In the genomic region with DNA sequence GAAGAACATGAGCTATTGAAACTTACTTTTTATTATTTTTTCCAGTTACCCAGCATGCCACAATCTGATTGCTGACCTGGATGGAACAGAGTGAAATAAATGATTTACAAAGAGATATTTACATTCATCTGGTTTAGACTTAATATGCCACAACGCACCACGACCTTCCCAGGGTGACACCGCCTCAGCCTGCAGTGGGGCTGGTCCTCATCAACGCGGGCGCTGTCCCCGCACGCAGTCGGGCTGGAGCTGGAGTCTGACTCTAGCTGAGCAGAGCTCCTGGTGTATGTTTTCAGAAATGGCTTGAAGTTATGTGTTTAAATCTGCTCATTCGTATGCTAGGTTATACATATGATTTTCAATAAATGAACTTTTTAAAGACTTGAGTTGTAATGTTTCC, we compare ENCODE assay signal across 20 cellular contexts.
DNase-seq lines count a peak whose midpoint lies in the region; ATAC-seq, FAIRE-seq and TF ChIP-seq lines count a peak whose summit lies in the region.
"Had no signal": no experiment of that assay in that cellular context is flagged by ENCODE, and none has a peak within 500 bp of the region (broad histone marks: within the 10 kb centered on the region; RNA-seq: fewer than 3 reads in every experiment).

No MANE protein-coding gene starts in this region.

- H3K36me3 Mint-ChIP-seq in activated CD8-positive, alpha-beta T cell treated with anti-CD3 and anti-CD28 coated beads, Interleukin-2, amount 10 ng/mL, durations not matched to agents 7 days and 5 days (ENCODE audit: low read depth) = peaks cover 6% of the 10 kb centered on the region
- H3K36me3 Mint-ChIP-seq in activated CD8-positive, alpha-beta T cell treated with anti-CD3 and anti-CD28 coated beads for 36 hours (ENCODE audit: low read depth) = peaks cover 11% of the 10 kb centered on the region
- peaks cover 38% of the 10 kb centered on the region for H3K36me3 Mint-ChIP-seq in CD4-positive, CD25-positive, alpha-beta regulatory T cell
- H3K36me3 Mint-ChIP-seq in activated naive CD8-positive, alpha-beta T cell treated with anti-CD3 and anti-CD28 coated beads for 36 hours = peaks cover 14% of the 10 kb centered on the region
- H3K36me3 Mint-ChIP-seq in T-helper 2 cell treated with Interferon-gamma antibody and Interleukin-4, amounts not matched to agents 5 μg/mL and 100 μg/mL, for 36 hours (ENCODE audit: low read depth) = peaks cover 4% of the 10 kb centered on the region

- no peak overlapping the region for H4K8ac ChIP-seq in trophoblast cell (ENCODE audit: low read depth, low read length)

- TF ChIP-seq CTCF in activated CD8-positive, alpha-beta T cell treated with anti-CD3 and anti-CD28 coated beads for 36 hours (IDR thresholded peaks at IDR 0.05) = no peak

- no peak overlapping the region for H3K9ac ChIP-seq in trophoblast cell (ENCODE audit: low read length)
- H3K9ac ChIP-seq: BLaER1 treated with 17β-estradiol and CSF1 and Interleukin-3, amounts not matched to agents 10 nM and 100 nM had no signal

- no peak overlapping the region for H3K4me3 ChIP-seq in CD4-positive, CD25-positive, alpha-beta regulatory T cell (ENCODE audit: low read depth, low read length)
- peak overlapping the region; percentile 8 for H3K4me3 ChIP-seq in trophoblast cell (ENCODE audit: low read depth, low read length)
- H3K4me3 ChIP-seq: BLaER1 treated with 17β-estradiol and CSF1 and Interleukin-3, amounts not matched to agents 10 nM and 100 nM had no signal

- no peaks in the 10 kb centered on the region for H3K79me2 ChIP-seq in trophoblast cell (ENCODE audit: control insufficient read depth, insufficient read depth, low read length, poor library complexity)

- no peak overlapping the region for H4K12ac ChIP-seq in trophoblast cell (ENCODE audit: low read depth, low read length)

- peaks cover 2% of the 10 kb centered on the region for H3K4me1 Mint-ChIP-seq in activated CD8-positive, alpha-beta T cell treated with anti-CD3 and anti-CD28 coated beads, Interleukin-2, amount 10 ng/mL, durations not matched to agents 7 days and 5 days (ENCODE audit: low read depth)
- H3K4me1 Mint-ChIP-seq in activated CD8-positive, alpha-beta T cell treated with anti-CD3 and anti-CD28 coated beads for 36 hours (ENCODE audit: low read depth) = peaks cover 3% of the 10 kb centered on the region
- peaks cover 0 to 2% (median under 1%) of the 10 kb centered on the region in 4 donors for H3K4me1 Mint-ChIP-seq in CD4-positive, CD25-positive, alpha-beta regulatory T cell
- H3K4me1 Mint-ChIP-seq in activated naive CD8-positive, alpha-beta T cell treated with anti-CD3 and anti-CD28 coated beads for 36 hours = peaks cover 6% of the 10 kb centered on the region
- peaks cover 3% of the 10 kb centered on the region for H3K4me1 Mint-ChIP-seq in T-helper 2 cell treated with Interferon-gamma antibody and Interleukin-4, amounts not matched to agents 5 μg/mL and 100 μg/mL, for 36 hours (ENCODE audit: low read depth)

- H2BK120ac ChIP-seq in trophoblast cell (ENCODE audit: insufficient read depth, low read length, poor library complexity) = no peak overlapping the region

- H3K4me2 ChIP-seq in trophoblast cell (ENCODE audit: low read length) = no peak overlapping the region

- peaks cover 6% of the 10 kb centered on the region for H3K36me3 ChIP-seq in CD4-positive, CD25-positive, alpha-beta regulatory T cell (ENCODE audit: control insufficient read depth, insufficient read depth, low read length)
- H3K36me3 ChIP-seq in trophoblast cell (ENCODE audit: control insufficient read depth in 1 of 2, insufficient read depth in 2 of 2, low read length in 2 of 2) = peaks cover 4 to 7% of the 10 kb centered on the region in 2 experiments

- H3K4me3 Mint-ChIP-seq in activated CD8-positive, alpha-beta T cell treated with anti-CD3 and anti-CD28 coated beads, Interleukin-2, amount 10 ng/mL, durations not matched to agents 7 days and 5 days = no peak overlapping the region
- no peak overlapping the region for H3K4me3 Mint-ChIP-seq in activated CD8-positive, alpha-beta T cell treated with anti-CD3 and anti-CD28 coated beads for 36 hours
- no peak overlapping the region for H3K4me3 Mint-ChIP-seq in CD4-positive, CD25-positive, alpha-beta regulatory T cell
- no peak overlapping the region for H3K4me3 Mint-ChIP-seq in activated naive CD8-positive, alpha-beta T cell treated with anti-CD3 and anti-CD28 coated beads for 36 hours
- H3K4me3 Mint-ChIP-seq in T-helper 2 cell treated with Interferon-gamma antibody and Interleukin-4, amounts not matched to agents 5 μg/mL and 100 μg/mL, for 36 hours = no peak overlapping the region
- H3K4me3 Mint-ChIP-seq: CD4-positive, alpha-beta T cell; HFFc6 had no signal

- H3K9me3 ChIP-seq in CD4-positive, CD25-positive, alpha-beta regulatory T cell (ENCODE audit: control insufficient read depth in 2 of 2, low read length in 2 of 2) = no peaks in the 10 kb centered on the region
- H3K9me3 ChIP-seq in trophoblast cell (ENCODE audit: insufficient read depth, low read depth, low read length) = no peaks in the 10 kb centered on the region
- H3K9me3 ChIP-seq: BLaER1 treated with 17β-estradiol and CSF1 and Interleukin-3, amounts not matched to agents 10 nM and 100 nM had no signal

- no peak overlapping the region for H3K23ac ChIP-seq in trophoblast cell (ENCODE audit: low read length)

- CTCF ChIA-PET in activated CD8-positive, alpha-beta T cell treated with anti-CD3 and anti-CD28 coated beads, Interleukin-2, amount 10 ng/mL, durations not matched to agents 7 days and 5 days (lab: Charles Lee) = no interaction called here
- CTCF ChIA-PET in activated CD8-positive, alpha-beta T cell treated with anti-CD3 and anti-CD28 coated beads for 36 hours (lab: Charles Lee) = interaction anchor here (0.5 kb wide), 1 partner anchor 196 kb away, joined by 4 read pairs; no protein-coding TSS in a partner anchor

- H2AFZ ChIP-seq in trophoblast cell (ENCODE audit: insufficient read depth, low read length, poor library complexity) = no peak overlapping the region

- no peak overlapping the region for H3K14ac ChIP-seq in trophoblast cell (ENCODE audit: low read length)

- no peaks in the 10 kb centered on the region for H3K9me3 Mint-ChIP-seq in activated CD8-positive, alpha-beta T cell treated with anti-CD3 and anti-CD28 coated beads, Interleukin-2, amount 10 ng/mL, durations not matched to agents 7 days and 5 days (ENCODE audit: insufficient read depth)
- no peaks in the 10 kb centered on the region for H3K9me3 Mint-ChIP-seq in activated CD8-positive, alpha-beta T cell treated with anti-CD3 and anti-CD28 coated beads for 36 hours
- peaks cover 0 to 2% (median 0%) of the 10 kb centered on the region in 7 donors for H3K9me3 Mint-ChIP-seq in CD4-positive, CD25-positive, alpha-beta regulatory T cell
- H3K9me3 Mint-ChIP-seq in activated naive CD8-positive, alpha-beta T cell treated with anti-CD3 and anti-CD28 coated beads for 36 hours = no peaks in the 10 kb centered on the region
- H3K9me3 Mint-ChIP-seq in T-helper 2 cell treated with Interferon-gamma antibody and Interleukin-4, amounts not matched to agents 5 μg/mL and 100 μg/mL, for 36 hours = no peaks in the 10 kb centered on the region
- H3K9me3 Mint-ChIP-seq: CD4-positive, alpha-beta T cell; HFFc6 had no signal

- no CpG with 5 or more reads among the region's 10 CpGs for WGBS in trophoblast cell (ENCODE audit: extremely low coverage, insufficient coverage, insufficient read length)

- no peaks in the 10 kb centered on the region for H3K79me1 ChIP-seq in trophoblast cell (ENCODE audit: low read length)

- peak; percentile 8 for DNase-seq in activated CD8-positive, alpha-beta T cell treated with anti-CD3 and anti-CD28 coated beads, Interleukin-2, amount 10 ng/mL, durations not matched to agents 7 days and 5 days
- no peak for DNase-seq in activated CD8-positive, alpha-beta T cell treated with anti-CD3 and anti-CD28 coated beads for 36 hours
- no peak for DNase-seq in CD4-positive, CD25-positive, alpha-beta regulatory T cell
- no peak for DNase-seq in activated naive CD8-positive, alpha-beta T cell treated with anti-CD3 and anti-CD28 coated beads for 36 hours
- no peak for DNase-seq in trophoblast cell
- DNase-seq in T-helper 2 cell treated with Interferon-gamma antibody and Interleukin-4, amounts not matched to agents 5 μg/mL and 100 μg/mL, for 36 hours (ENCODE audit: low spot score) = no peak
- DNase-seq in frontal cortex (ENCODE audit: low spot score in 2 of 2) = no peak
- DNase-seq: 8988T; ACHN; CD4-positive, alpha-beta T cell; DMS79 treated with DMSO at 0.1 percent for 48 hours; EL; HCEC 1CT; HFFc6 had no signal

- ATAC-seq in activated CD8-positive, alpha-beta T cell treated with anti-CD3 and anti-CD28 coated beads, Interleukin-2, amount 10 ng/mL, durations not matched to agents 7 days and 5 days = no peak
- no peak for ATAC-seq in activated CD8-positive, alpha-beta T cell treated with anti-CD3 and anti-CD28 coated beads for 36 hours
- ATAC-seq in CD4-positive, CD25-positive, alpha-beta regulatory T cell (ENCODE audit: low read depth in 2 of 2) = no peak
- ATAC-seq in GM21390 (IDR thresholded peaks at IDR 0.05; ENCODE audit: unreplicated experiment) = no peak

- no peak overlapping the region for H2BK12ac ChIP-seq in trophoblast cell (ENCODE audit: low read length)

- POLR2A ChIA-PET in activated CD8-positive, alpha-beta T cell treated with anti-CD3 and anti-CD28 coated beads, Interleukin-2, amount 10 ng/mL, durations not matched to agents 7 days and 5 days (lab: Charles Lee) = interaction anchor here (0.6 kb wide), 1 partner anchor 256 kb away, joined by 3 read pairs; no protein-coding TSS in a partner anchor
- POLR2A ChIA-PET in activated CD8-positive, alpha-beta T cell treated with anti-CD3 and anti-CD28 coated beads for 36 hours (lab: Charles Lee) = no interaction called here

- H3K27ac Mint-ChIP-seq in activated CD8-positive, alpha-beta T cell treated with anti-CD3 and anti-CD28 coated beads, Interleukin-2, amount 10 ng/mL, durations not matched to agents 7 days and 5 days = no peak overlapping the region
- H3K27ac Mint-ChIP-seq in activated CD8-positive, alpha-beta T cell treated with anti-CD3 and anti-CD28 coated beads for 36 hours = no peak overlapping the region
- peak overlapping the region in 2 of 3 donors; percentile 11 to 48 for H3K27ac Mint-ChIP-seq in CD4-positive, CD25-positive, alpha-beta regulatory T cell
- peak overlapping the region; percentile 39 for H3K27ac Mint-ChIP-seq in activated naive CD8-positive, alpha-beta T cell treated with anti-CD3 and anti-CD28 coated beads for 36 hours
- no peak overlapping the region for H3K27ac Mint-ChIP-seq in T-helper 2 cell treated with Interferon-gamma antibody and Interleukin-4, amounts not matched to agents 5 μg/mL and 100 μg/mL, for 36 hours
- H3K27ac Mint-ChIP-seq: CD4-positive, alpha-beta T cell; HFFc6 had no signal

- H3K4me1 ChIP-seq in CD4-positive, CD25-positive, alpha-beta regulatory T cell (ENCODE audit: control insufficient read depth, insufficient read depth, low read length, poor library complexity, severe bottlenecking) = no peaks in the 10 kb centered on the region
- peaks cover 3 to 6% of the 10 kb centered on the region in 2 experiments for H3K4me1 ChIP-seq in trophoblast cell (ENCODE audit: control insufficient read depth in 1 of 2, insufficient read depth in 2 of 2, low read length in 2 of 2)

- no peak overlapping the region for H3K4ac ChIP-seq in trophoblast cell (ENCODE audit: low read depth, low read length)

- no peaks in the 10 kb centered on the region for H3K27me3 ChIP-seq in CD4-positive, CD25-positive, alpha-beta regulatory T cell (ENCODE audit: control insufficient read depth, insufficient read depth, low read length)
- H3K27me3 ChIP-seq in trophoblast cell (ENCODE audit: insufficient read depth, low read length) = no peaks in the 10 kb centered on the region
- H3K27me3 ChIP-seq: BLaER1 treated with 17β-estradiol and CSF1 and Interleukin-3, amounts not matched to agents 10 nM and 100 nM had no signal

- intact Hi-C loops in activated CD8-positive, alpha-beta T cell treated with anti-CD3 and anti-CD28 coated beads for 36 hours (cut with micrococcal nuclease) = no loop called here

- H2AK5ac ChIP-seq in trophoblast cell (ENCODE audit: low read length) = no peak overlapping the region

- no peak for FAIRE-seq in frontal cortex (lab: Jason Lieb, UNC)
- FAIRE-seq: G401.6, GM12891, GM19239, HTR-8/SVneo had no signal

- H4K91ac ChIP-seq in trophoblast cell (ENCODE audit: low read depth, low read length) = no peak overlapping the region

- H3K18ac ChIP-seq in trophoblast cell (ENCODE audit: low read length) = no peak overlapping the region

- H2BK5ac ChIP-seq in trophoblast cell (ENCODE audit: low read depth, low read length, poor library complexity) = no peak overlapping the region

- H3K27me3 Mint-ChIP-seq in activated CD8-positive, alpha-beta T cell treated with anti-CD3 and anti-CD28 coated beads, Interleukin-2, amount 10 ng/mL, durations not matched to agents 7 days and 5 days (ENCODE audit: low read depth) = no peaks in the 10 kb centered on the region
- H3K27me3 Mint-ChIP-seq in activated CD8-positive, alpha-beta T cell treated with anti-CD3 and anti-CD28 coated beads for 36 hours = no peaks in the 10 kb centered on the region
- H3K27me3 Mint-ChIP-seq in CD4-positive, CD25-positive, alpha-beta regulatory T cell = no peaks in the 10 kb centered on the region
- no peaks in the 10 kb centered on the region for H3K27me3 Mint-ChIP-seq in activated naive CD8-positive, alpha-beta T cell treated with anti-CD3 and anti-CD28 coated beads for 36 hours
- no peaks in the 10 kb centered on the region for H3K27me3 Mint-ChIP-seq in T-helper 2 cell treated with Interferon-gamma antibody and Interleukin-4, amounts not matched to agents 5 μg/mL and 100 μg/mL, for 36 hours (ENCODE audit: low read depth)
- H3K27me3 Mint-ChIP-seq: CD4-positive, alpha-beta T cell had no signal

- H3K27ac ChIP-seq in CD4-positive, CD25-positive, alpha-beta regulatory T cell (ENCODE audit: insufficient read depth, low read length, poor library complexity, severe bottlenecking) = no peak overlapping the region
- no peak overlapping the region for H3K27ac ChIP-seq in trophoblast cell (ENCODE audit: low read depth, low read length)

Comparison
In these comparisons a context has a peak if more than half of its experiments do, and no peak if none do; other contexts are left out.
1. H3K27ac Mint-ChIP-seq: peak in CD4-positive, CD25-positive, alpha-beta regulatory T cell (2 of 3) and activated naive CD8-positive, alpha-beta T cell treated with anti-CD3 and anti-CD28 coated beads for 36 hours (single experiment); none in activated CD8-positive, alpha-beta T cell treated with anti-CD3 and anti-CD28 coated beads, Interleukin-2, amount 10 ng/mL, durations not matched to agents 7 days and 5 days (single experiment), activated CD8-positive, alpha-beta T cell treated with anti-CD3 and anti-CD28 coated beads for 36 hours (single experiment) and T-helper 2 cell treated with Interferon-gamma antibody and Interleukin-4, amounts not matched to agents 5 μg/mL and 100 μg/mL, for 36 hours (single experiment).